ENCODE assay signal across 8 cellular contexts in genomic region chr5:1174122-1174936, GRCh38. TPM values are rescaled to one million over a fixed set of nuclear protein-coding genes. Genes with fewer than 3 reads are reported as not detected.
DNase-seq lines count a peak whose midpoint lies in the region; ATAC-seq, FAIRE-seq and TF ChIP-seq lines count a peak whose summit lies in the region.

No MANE protein-coding gene starts in this region.

- no peaks in the 10 kb centered on the region for H3K79me2 ChIP-seq in K562 (ENCODE audit: control insufficient read depth, insufficient read depth, low read length)

- TF ChIP-seq RAD21 in Ishikawa (IDR thresholded peaks at IDR 0.05; ENCODE audit: low read depth) (peak; percentile 80), K562 (CRISPR knock-in tag; conservative IDR thresholded peaks at IDR 0.05 in 1 of 2, IDR thresholded peaks at IDR 0.05 in 1 of 2) (peak; percentile 82 to 84)

- H3K4me3 ChIP-seq in SK-N-MC (peak overlapping the region; percentile 65), K562 (no peak overlapping the region)

- peak; percentile 97 for FAIRE-seq in K562 (lab: Jason Lieb, UNC)

- no peaks in the 10 kb centered on the region for H3K9me3 Mint-ChIP-seq in Calu3 (ENCODE audit: low read depth, unreplicated experiment)

- peak overlapping the region; percentile 7; the same call in 1 of the 2 replicates for H2AFZ ChIP-seq in K562 (ENCODE audit: low read depth, low read length)

- H3K36me3 ChIP-seq in SK-N-MC (ENCODE audit: insufficient read depth, low read length) (no peaks in the 10 kb centered on the region), K562 (ENCODE audit: control insufficient read depth, insufficient read depth, low read length) (no peaks in the 10 kb centered on the region)

- in situ Hi-C loops in K562 (cut with MboI): loop anchor here (5.0 kb wide), 1 partner anchor 33 kb away; no protein-coding TSS in a partner anchor

- peak; percentile 87 for DNase-seq in Calu3
- DNase-seq in SK-N-MC (ENCODE audit: low read depth, low spot score): peak; percentile 20
- DNase-seq in K562 (ENCODE audit: extremely low read depth in 1 of 4, low spot score in 3 of 4): peak; percentile 72 to 85 (median 82)
- peak; percentile 78 for DNase-seq in iPS-NIHi7 (ENCODE audit: extremely low spot score)
- DNase-seq in stimulated activated CD4-positive, alpha-beta T cell treated with anti-CD3 and anti-CD28 coated beads, Interleukin-1b, Interleukin-23, amount 100 ng/mL, for 4 hours (ENCODE audit: low read depth in 2 of 2): peak; percentile 26 to 30

- CTCF ChIA-PET in Calu3 (lab: Charles Lee): interaction anchor here (0.6 to 1.5 kb wide), 6 partner anchors 11 to 302 kb away, joined by 3 to 6 read pairs (median 4); no protein-coding TSS in a partner anchor
- CTCF ChIA-PET in K562 (lab: Yijun Ruan, JAX; ENCODE audit: low intra/inter-chr PET ratio): interaction anchor here (0.8 to 1.4 kb wide), 4 partner anchors 28 to 184 kb away, joined by 3 to 7 read pairs (median 4); no protein-coding TSS in a partner anchor

- H3K27ac ChIP-seq in SK-N-MC (no peak overlapping the region), K562 (ENCODE audit: extremely low read depth, low read depth, low read length) (no peak overlapping the region)

- TF ChIP-seq POLR2A in K562 (conservative IDR thresholded peaks at IDR 0.05): no peak

- 19% methylated on average over 24 of the region's 27 CpGs for whole genome bisulfite sequencing in K562 (ENCODE audit: insufficient coverage, low coverage, missing lambda C conversion rate)

- peaks cover 29% of the 10 kb centered on the region for H3K27me3 Mint-ChIP-seq in Calu3 (ENCODE audit: unreplicated experiment)

- no peaks in the 10 kb centered on the region for H3K9me1 ChIP-seq in K562 (ENCODE audit: control insufficient read depth, insufficient read depth, low read length)

- peak; percentile 77 for TF ChIP-seq CTCF in Calu3 (IDR thresholded peaks at IDR 0.05; ENCODE audit: unreplicated experiment)
- peak; percentile 97 to 98 (median 98) for TF ChIP-seq CTCF in K562 (IDR thresholded peaks at IDR 0.05 in 2 of 3, conservative IDR thresholded peaks at IDR 0.05 in 1 of 3; ENCODE audit: insufficient read depth in 2 of 3, low read depth in 1 of 3, low read length in 3 of 3)

- no peaks in the 10 kb centered on the region for H3K4me1 Mint-ChIP-seq in Calu3 (ENCODE audit: low read depth, unreplicated experiment)

- H4K20me1 ChIP-seq in K562 (replicated peaks; ENCODE audit: control insufficient read depth, insufficient read depth, low read length): no peaks in the 10 kb centered on the region

- H3K4me3 Mint-ChIP-seq in Calu3 (ENCODE audit: low read depth, unreplicated experiment): no peak overlapping the region

- intact Hi-C loops in Calu3 (cut with micrococcal nuclease; ENCODE audit: unreplicated experiment): no loop called here
- intact Hi-C loops in K562 (cut with micrococcal nuclease): no loop called here

- BruUV-seq in Calu3 (replicated peaks; lab: Mats Ljungman, UMichigan) (no TSS peak), K562 (replicated peaks; lab: Mats Ljungman, UMichigan) (no TSS peak)

- H3K27ac Mint-ChIP-seq in Calu3 (ENCODE audit: unreplicated experiment): no peak overlapping the region

- H3K4me1 ChIP-seq in K562 (replicated peaks in 1 of 2; ENCODE audit: control insufficient read depth in 2 of 2, insufficient read depth in 2 of 2, low read length in 2 of 2): peaks cover 6 to 48% of the 10 kb centered on the region in 2 experiments; a peak in 4 of 5 replicates

- ATAC-seq in K562: peak; percentile 77
- no peak for ATAC-seq in GM18909 (IDR thresholded peaks at IDR 0.05; ENCODE audit: poor library complexity, unreplicated experiment)
- ATAC-seq in GM21447 (IDR thresholded peaks at IDR 0.05; ENCODE audit: unreplicated experiment): no peak

- peaks cover 4% of the 10 kb centered on the region for H3K36me3 Mint-ChIP-seq in Calu3 (ENCODE audit: insufficient read depth, unreplicated experiment)

- POLR2A ChIA-PET in K562 (lab: Yijun Ruan, JAX): interaction anchor here (0.6 to 1.6 kb wide), 5 partner anchors 10 to 255 kb away, joined by 3 to 4 read pairs (median 3); no protein-coding TSS in a partner anchor

- peak overlapping the region; percentile 33 for H3K9ac ChIP-seq in SK-N-MC (ENCODE audit: insufficient read length)
- 0 out of 4 replicates have a peak overlapping the region, but pooled peaks of 1 of the 2 experiments have one; percentile 28 for H3K9ac ChIP-seq in K562 (ENCODE audit: insufficient read depth in 1 of 2, low read depth in 2 of 2, low read length in 2 of 2)

- H3K9me3 ChIP-seq in SK-N-MC (ENCODE audit: low read depth, low read length) (no peaks in the 10 kb centered on the region), K562 (replicated peaks; ENCODE audit: control insufficient read depth, insufficient read depth, low read depth, low read length) (no peaks in the 10 kb centered on the region)

- H3K27me3 ChIP-seq in K562 (ENCODE audit: control insufficient read depth in 2 of 2, insufficient read depth in 2 of 2, low read length in 2 of 2): peaks cover 8 to 26% of the 10 kb centered on the region in 2 experiments

- H3K4me2 ChIP-seq in K562 (ENCODE audit: insufficient read depth, low read length): peak overlapping the region; percentile 7; the same call in 1 of the 2 replicates

- TF ChIP-seq EP300 in Ishikawa (IDR thresholded peaks at IDR 0.05; ENCODE audit: borderline replicate concordance) (no peak), K562 (IDR thresholded peaks at IDR 0.05; ENCODE audit: low read length) (peak; percentile 53)

TF ChIP-seq in Ishikawa, 13 proteins besides CTCF, POLR2A, EP300 and RAD21:
- TF ChIP-seq MAX (IDR thresholded peaks at IDR 0.05): peak; percentile 59
- TF ChIP-seq EGR1 (IDR thresholded peaks at IDR 0.05): no peak
- no peak for TF ChIP-seq TEAD4 (IDR thresholded peaks at IDR 0.05)
- no peak for TF ChIP-seq CEBPB (IDR thresholded peaks at IDR 0.05)
- 0 out of 2 replicates have a peak, but pooled peaks have one; percentile 11 for TF ChIP-seq TCF12 (IDR thresholded peaks at IDR 0.05; ENCODE audit: low read depth)
- no peak for TF ChIP-seq FOXM1 (IDR thresholded peaks at IDR 0.05; ENCODE audit: borderline replicate concordance, low read depth)

RNA-seq across cellular contexts. Expression of gene SLC6A19, which starts 27.1 kb away (rescaled TPM):
- not detected in 2 replicates for total RNA-seq in Calu3 (2022)
- total RNA-seq in K562 (2011; cell fraction: chromatin; rRNA removed; ENCODE audit: low replicate concordance): 1.7 and 3.2 TPM in 2 replicates
- 2.1 and 2.2 TPM in 2 replicates for total RNA-seq in K562 (2011; cell fraction: nucleolus; rRNA removed)
- 1.5 and 1.6 TPM in 2 replicates for total RNA-seq in K562 (2011; cell fraction: nucleoplasm; rRNA removed)
- total RNA-seq in K562 (2014; rRNA removed): 0.59 and 1.3 TPM in 2 replicates
- 0.26 and 0.47 TPM in 2 replicates for total RNA-seq in K562 (2014; rRNA removed; fragmentation: Illumina TruSeq; extraction: Trizol)
- 0.43 and 0.49 TPM in 2 replicates for total RNA-seq in K562 (2015; rRNA removed; fragmentation: Illumina TruSeq; extraction: Trizol)
- 1.3 and 1.6 TPM in 2 replicates for total RNA-seq in K562 (2021)
- polyA plus RNA-seq in K562 (2011; rRNA removed): 0.26 and 0.65 TPM in 2 replicates
- 0.27 and 1.1 TPM in 2 replicates for polyA plus RNA-seq in K562 (2011; cell fraction: cytosol; rRNA removed)
- polyA plus RNA-seq in K562 (2011; cell fraction: nucleus; rRNA removed): 1.4 and 5.0 TPM in 2 replicates
- 4.1 and 5.2 TPM in 2 replicates for polyA plus RNA-seq in K562 (2012)
- 0.74 and 1.1 TPM in 2 replicates for polyA plus RNA-seq in K562 (2014; fragmentation: Illumina TruSeq; extraction: Trizol)
- under 1 TPM; 0.03 to 0.04 TPM for polyA plus RNA-seq in K562 (2014; fragmentation: Nextera tagmentation; extraction: Ambion mirVana)
- 1.0 and 1.1 TPM in 2 replicates for polyA plus RNA-seq in K562 (2014; rRNA removed)
- 0.21 and 1.3 TPM in 2 replicates for polyA minus RNA-seq in K562 (2011; rRNA and poly(A)+ RNA removed)
- 0.27 and 0.95 TPM in 2 replicates for polyA minus RNA-seq in K562 (2011; cell fraction: cytosol; rRNA and poly(A)+ RNA removed)
- 0.22 and 0.67 TPM in 2 replicates for polyA minus RNA-seq in K562 (2011; cell fraction: nucleus; rRNA and poly(A)+ RNA removed)

RNA-seq across cellular contexts. Expression of gene SLC6A18, which starts 50.9 kb away (rescaled TPM):
- not detected in 2 replicates for total RNA-seq in Calu3 (2022)
- not detected in 2 replicates for total RNA-seq in K562 (2011; cell fraction: chromatin; rRNA removed; ENCODE audit: low replicate concordance)
- total RNA-seq in K562 (2011; cell fraction: nucleolus; rRNA removed): not detected in 2 replicates
- not detected in 2 replicates for total RNA-seq in K562 (2011; cell fraction: nucleoplasm; rRNA removed)
- not detected in 2 replicates for total RNA-seq in K562 (2014; rRNA removed)
- total RNA-seq in K562 (2014; rRNA removed; fragmentation: Illumina TruSeq; extraction: Trizol): not detected in 2 replicates
- not detected in 2 replicates for total RNA-seq in K562 (2015; rRNA removed; fragmentation: Illumina TruSeq; extraction: Trizol)
- total RNA-seq in K562 (2021): not detected in 2 replicates
- not detected in 2 replicates for polyA plus RNA-seq in K562 (2011; rRNA removed)
- polyA plus RNA-seq in K562 (2011; cell fraction: cytosol; rRNA removed): not detected in 2 replicates
- polyA plus RNA-seq in K562 (2011; cell fraction: nucleus; rRNA removed): not detected in 2 replicates
- not detected in 2 replicates for polyA plus RNA-seq in K562 (2012)
- not detected in 2 replicates for polyA plus RNA-seq in K562 (2014; fragmentation: Illumina TruSeq; extraction: Trizol)
- not detected for polyA plus RNA-seq in K562 (2014; fragmentation: Nextera tagmentation; extraction: Ambion mirVana)
- polyA plus RNA-seq in K562 (2014; rRNA removed): not detected in 2 replicates
- polyA minus RNA-seq in K562 (2011; rRNA and poly(A)+ RNA removed): not detected in 2 replicates
- polyA minus RNA-seq in K562 (2011; cell fraction: cytosol; rRNA and poly(A)+ RNA removed): not detected in 2 replicates
- not detected in 2 replicates for polyA minus RNA-seq in K562 (2011; cell fraction: nucleus; rRNA and poly(A)+ RNA removed)

Comparison
In these comparisons a context has a peak if more than half of its experiments do, and no peak if none do; other contexts are left out.
1. DNase-seq: peak in every context shown above with its lines; median percentile 87 in Calu3; 82 in K562; 78 in iPS-NIHi7; 28 in stimulated activated CD4-positive, alpha-beta T cell treated with anti-CD3 and anti-CD28 coated beads, Interleukin-1b, Interleukin-23, amount 100 ng/mL, for 4 hours; 20 in SK-N-MC.